ENCODE assay signal across 8 cellular contexts in the genomic region with DNA sequence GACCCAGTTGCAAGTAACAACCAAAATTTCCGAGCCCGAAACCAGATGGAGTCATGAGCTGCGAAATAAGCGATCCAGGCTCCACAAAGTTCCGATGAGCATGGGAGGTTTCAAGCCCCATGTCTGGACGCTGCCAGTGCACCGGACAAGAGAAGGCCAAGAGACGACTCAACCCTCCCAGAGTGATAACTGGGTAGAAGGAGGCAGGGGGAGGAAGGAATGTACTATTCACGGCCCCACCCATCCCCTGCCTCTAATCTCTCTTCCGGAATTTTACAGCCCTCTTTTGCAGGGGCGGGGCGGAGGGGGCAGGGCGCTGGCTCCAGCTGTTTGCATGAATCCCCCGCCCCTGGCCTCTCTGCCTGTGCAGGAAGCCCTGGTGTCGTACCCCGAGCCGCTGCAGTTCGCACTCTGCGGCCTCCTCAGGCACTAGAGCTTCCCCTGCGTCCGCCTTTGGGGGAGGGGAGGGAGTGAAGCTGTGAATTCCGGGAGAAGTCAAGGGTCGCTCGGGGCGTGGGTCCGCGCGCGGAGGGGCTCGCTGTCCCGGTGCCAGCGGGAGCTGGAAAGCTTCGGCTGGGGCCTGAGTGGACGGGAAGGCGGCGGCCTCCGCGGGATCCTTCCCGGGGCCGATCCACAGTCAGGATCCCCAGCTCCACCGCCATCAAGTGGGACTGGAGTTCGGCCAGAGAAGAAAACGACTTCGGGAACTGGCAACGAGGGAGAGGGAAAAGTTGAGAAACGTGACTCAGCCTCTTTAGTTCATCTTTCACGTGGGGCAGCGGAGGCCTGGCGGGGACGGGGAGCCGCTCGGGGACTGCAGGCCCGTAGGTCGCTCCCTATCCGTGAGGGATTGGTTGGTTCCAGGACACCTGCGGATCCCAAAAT. TPM values are rescaled to one million over a fixed set of nuclear protein-coding genes. Genes with fewer than 3 reads are reported as not detected.
DNase-seq lines count a peak whose midpoint lies in the region; ATAC-seq and TF ChIP-seq lines count a peak whose summit lies in the region.

No MANE protein-coding gene starts in this region.

- H4K20me1 ChIP-seq in BLaER1 = no peaks in the 10 kb centered on the region

- no peaks in the 10 kb centered on the region for H3K27me3 ChIP-seq in BLaER1
- H3K27me3 ChIP-seq in HUES48 (ENCODE audit: control insufficient read depth, insufficient read depth, low read length) = 0 out of 2 replicates have a peak, but pooled peaks cover under 1% of the 10 kb centered on the region
- H3K27me3 ChIP-seq in layer of hippocampus (ENCODE audit: control insufficient read depth, insufficient read depth, low read length) = no peaks in the 10 kb centered on the region
- H3K27me3 ChIP-seq in BE2C = no peaks in the 10 kb centered on the region

- ATAC-seq in GM19455 (IDR thresholded peaks at IDR 0.05; ENCODE audit: unreplicated experiment) = peak; percentile 59

- peak overlapping the region; percentile 99 for H3K4me2 ChIP-seq in BLaER1

- H3K9ac ChIP-seq in BLaER1 = peak overlapping the region; percentile 93
- peak overlapping the region; percentile 85 for H3K9ac ChIP-seq in HUES48 (ENCODE audit: low read depth, low read length)

- peak; percentile 82 for DNase-seq in cerebellar cortex (ENCODE audit: low spot score)
- peak; percentile 81 for DNase-seq in stimulated activated CD4-positive, alpha-beta T cell treated with anti-CD3 and anti-CD28 coated beads, Interleukin-1b, Interleukin-23, amount 100 ng/mL, for 48 hours
- DNase-seq in BE2C = no peak

- H3K4me3 ChIP-seq in BLaER1 (peak overlapping the region; percentile 67), HUES48 (ENCODE audit: low read depth, low read length) (peak overlapping the region; percentile 66), WI38 (ENCODE audit: low read depth, low read length) (peak overlapping the region; percentile 50), BE2C (ENCODE audit: low read depth, low read length) (no peak overlapping the region)

- H3K4me1 ChIP-seq in BLaER1 (peaks cover 77% of the 10 kb centered on the region), HUES48 (ENCODE audit: control insufficient read depth, insufficient read depth, low read length) (peaks cover 16% of the 10 kb centered on the region), BE2C (no peaks in the 10 kb centered on the region)

- H3K9me3 ChIP-seq in BLaER1 (no peaks in the 10 kb centered on the region), HUES48 (ENCODE audit: control insufficient read depth, insufficient read depth, low read length) (no peaks in the 10 kb centered on the region), BE2C (no peaks in the 10 kb centered on the region)

- no peak for TF ChIP-seq CTCF in WI38 (IDR thresholded peaks at IDR 0.05; ENCODE audit: low read depth, low read length)
- no peak for TF ChIP-seq CTCF in BE2C (IDR thresholded peaks at IDR 0.05; ENCODE audit: low read depth, low read length)

- H3K27ac ChIP-seq in BLaER1 (peak overlapping the region; percentile 98), HUES48 (ENCODE audit: low read depth, low read length) (peak overlapping the region; percentile 97), layer of hippocampus (ENCODE audit: low read depth, low read length) (peak overlapping the region; percentile 86)

- no peaks in the 10 kb centered on the region for H3K36me3 ChIP-seq in BLaER1
- H3K36me3 ChIP-seq in HUES48 (ENCODE audit: control insufficient read depth, insufficient read depth, low read length) = no peaks in the 10 kb centered on the region
- H3K36me3 ChIP-seq in BE2C = no peaks in the 10 kb centered on the region

RNA-seq across cellular contexts. Expression of a gene that starts 6.3 kb away (rescaled TPM):
- 41.8 TPM for polyA plus RNA-seq in BE2C (2012; ENCODE audit: insufficient read depth, insufficient read length, low read depth)
